ENCODE assay signal across 18 cellular contexts in the genomic region with DNA sequence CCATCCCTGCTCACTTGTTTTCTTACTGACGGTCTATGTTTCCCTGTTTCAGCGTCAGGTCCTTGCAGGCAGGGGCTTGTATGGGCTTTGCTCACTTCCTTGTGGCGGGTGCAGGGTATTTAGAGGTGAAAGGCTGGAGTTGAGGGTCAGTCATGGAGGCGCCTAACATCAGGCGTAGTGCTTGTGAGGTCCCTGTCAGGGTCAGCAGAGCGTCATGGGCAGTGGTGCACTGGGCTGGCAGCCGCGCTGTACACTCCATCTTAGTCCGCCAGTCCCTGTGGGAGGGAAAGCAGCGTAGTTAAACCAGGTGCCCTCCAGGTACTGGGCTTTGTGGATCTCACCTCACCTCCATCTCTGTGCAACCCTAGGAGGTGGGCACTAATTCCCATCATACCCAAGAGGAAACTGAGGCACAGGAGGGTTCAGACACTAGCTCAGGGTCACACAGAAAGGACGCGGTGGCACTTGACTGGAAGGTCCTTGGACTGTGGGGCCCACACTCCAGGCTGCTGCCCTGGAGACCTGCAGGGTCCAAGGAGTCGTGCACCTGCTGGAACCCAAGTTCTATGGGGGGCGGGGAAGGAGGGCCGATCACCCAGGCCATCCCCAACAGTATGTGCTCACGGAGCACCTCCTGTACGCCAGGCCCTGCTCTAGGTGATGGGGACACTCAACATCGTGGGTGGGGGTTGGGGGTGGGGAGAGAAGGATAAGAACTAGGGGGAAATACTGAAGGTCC. TPM values are rescaled to one million over a fixed set of nuclear protein-coding genes. Genes with fewer than 3 reads are reported as not detected.
DNase-seq lines count a peak whose midpoint lies in the region; ATAC-seq and TF ChIP-seq lines count a peak whose summit lies in the region.
"Had no signal": no experiment of that assay in that cellular context is flagged by ENCODE, and none has a peak within 500 bp of the region (broad histone marks: within the 10 kb centered on the region; RNA-seq: fewer than 3 reads in every experiment).

No MANE protein-coding gene starts in this region.

- H3K9me3 ChIP-seq in mucosa of rectum (ENCODE audit: control insufficient read depth in 2 of 2, low read length in 2 of 2) (no peaks in the 10 kb centered on the region), esophagus muscularis mucosa (no peaks in the 10 kb centered on the region)
- H3K9me3 ChIP-seq: SJCRH30, suprapubic skin had no signal

- H3K27ac Mint-ChIP-seq in natural killer cell = peak overlapping the region; percentile 41 to 93
- H3K27ac Mint-ChIP-seq in natural killer cell treated with Interleukin-12 subunit alpha and Interleukin-12 subunit beta and Interleukin-15 and Interleukin-18, amount 100 ng/mL, for 72 hours = no peak overlapping the region
- no peak overlapping the region for H3K27ac Mint-ChIP-seq in activated T-helper 2 cell treated with anti-CD3 and anti-CD28 coated beads, Interferon-gamma antibody, Interleukin-2, Interleukin-4, amounts not matched to agents 10 μg/mL and 5 μg/mL and 100 μg/mL, durations not matched to agents 14 hours and 24 hours and 36 hours

- no peak for DNase-seq in natural killer cell
- no peak for DNase-seq in natural killer cell treated with Interleukin-12 subunit alpha and Interleukin-12 subunit beta and Interleukin-15 and Interleukin-18, amount 100 ng/mL, for 72 hours (ENCODE audit: low spot score)
- no peak for DNase-seq in activated T-helper 2 cell treated with anti-CD3 and anti-CD28 coated beads, Interferon-gamma antibody, Interleukin-2, Interleukin-4, amounts not matched to agents 10 μg/mL and 5 μg/mL and 100 μg/mL, durations not matched to agents 14 hours and 24 hours and 36 hours (ENCODE audit: low spot score)
- no peak for DNase-seq in DMS53 treated with DMSO at 0.1 percent for 48 hours (lab: John Stamatoyannopoulos, UW; ENCODE audit: unreplicated experiment)
- no peak for DNase-seq in NCI-H2107 treated with DMSO at 0.1 percent for 48 hours (lab: John Stamatoyannopoulos, UW; ENCODE audit: unreplicated experiment)
- no peak for DNase-seq in NCI-H345 (lab: John Stamatoyannopoulos, UW)
- no peak for DNase-seq in esophagus muscularis mucosa (ENCODE audit: extremely low spot score)
- DNase-seq: AML-193, aorta, HFFc6, MM.1S, SJCRH30 had no signal

- H3K36me3 Mint-ChIP-seq in natural killer cell = no peaks in the 10 kb centered on the region
- H3K36me3 Mint-ChIP-seq in natural killer cell treated with Interleukin-12 subunit alpha and Interleukin-12 subunit beta and Interleukin-15 and Interleukin-18, amount 100 ng/mL, for 72 hours = peaks cover 6% of the 10 kb centered on the region
- peaks cover 69% of the 10 kb centered on the region for H3K36me3 Mint-ChIP-seq in activated T-helper 2 cell treated with anti-CD3 and anti-CD28 coated beads, Interferon-gamma antibody, Interleukin-2, Interleukin-4, amounts not matched to agents 10 μg/mL and 5 μg/mL and 100 μg/mL, durations not matched to agents 14 hours and 24 hours and 36 hours (ENCODE audit: low read depth)

- H3K4me1 ChIP-seq in mucosa of rectum (ENCODE audit: control insufficient read depth in 2 of 2, insufficient read depth in 2 of 2, low read length in 2 of 2) = peaks cover 44 to 61% of the 10 kb centered on the region in 2 donors
- H3K4me1 ChIP-seq in esophagus muscularis mucosa = peaks cover 55 to 80% (median 74%) of the 10 kb centered on the region in 4 donors
- H3K4me1 ChIP-seq: SJCRH30 had no signal

- H3K9ac ChIP-seq in mucosa of rectum (ENCODE audit: low read depth in 1 of 2, low read length in 2 of 2) = peak overlapping the region in 1 of 2 donors; percentile 66

- intact Hi-C loops in natural killer cell (cut with micrococcal nuclease) = no loop called here
- intact Hi-C loops in activated T-helper 2 cell treated with anti-CD3 and anti-CD28 coated beads, Interferon-gamma antibody, Interleukin-2, Interleukin-4, amounts not matched to agents 10 μg/mL and 5 μg/mL and 100 μg/mL, durations not matched to agents 14 hours and 24 hours and 36 hours (cut with micrococcal nuclease) = loop anchor here (5.0 kb wide), 2 partner anchors 42 to 327 kb away; partner anchors contain the start of genes SCGB2B2, ZNF302 and ZNF792
- intact Hi-C loops in esophagus muscularis mucosa (cut with DNase I) = no loop called here

- no peaks in the 10 kb centered on the region for H3K27me3 Mint-ChIP-seq in natural killer cell (ENCODE audit: low read depth in 2 of 2)
- no peaks in the 10 kb centered on the region for H3K27me3 Mint-ChIP-seq in natural killer cell treated with Interleukin-12 subunit alpha and Interleukin-12 subunit beta and Interleukin-15 and Interleukin-18, amount 100 ng/mL, for 72 hours
- H3K27me3 Mint-ChIP-seq in activated T-helper 2 cell treated with anti-CD3 and anti-CD28 coated beads, Interferon-gamma antibody, Interleukin-2, Interleukin-4, amounts not matched to agents 10 μg/mL and 5 μg/mL and 100 μg/mL, durations not matched to agents 14 hours and 24 hours and 36 hours (ENCODE audit: low read depth) = no peaks in the 10 kb centered on the region

- no peak for ATAC-seq in natural killer cell
- ATAC-seq in natural killer cell treated with Interleukin-12 subunit alpha and Interleukin-12 subunit beta and Interleukin-15 and Interleukin-18, amount 100 ng/mL, for 72 hours = no peak

- peaks cover 4 to 12% of the 10 kb centered on the region in 2 donors for H3K36me3 ChIP-seq in mucosa of rectum (ENCODE audit: control insufficient read depth in 2 of 2, insufficient read depth in 2 of 2, low read length in 2 of 2)
- peaks cover 0 to 50% (median 28%) of the 10 kb centered on the region in 4 donors for H3K36me3 ChIP-seq in esophagus muscularis mucosa

- peaks cover 32 to 53% of the 10 kb centered on the region in 2 donors for H3K4me1 Mint-ChIP-seq in natural killer cell
- peaks cover 35 to 41% of the 10 kb centered on the region in 2 donors for H3K4me1 Mint-ChIP-seq in natural killer cell treated with Interleukin-12 subunit alpha and Interleukin-12 subunit beta and Interleukin-15 and Interleukin-18, amount 100 ng/mL, for 72 hours (ENCODE audit: low read depth in 2 of 2)
- H3K4me1 Mint-ChIP-seq in activated T-helper 2 cell treated with anti-CD3 and anti-CD28 coated beads, Interferon-gamma antibody, Interleukin-2, Interleukin-4, amounts not matched to agents 10 μg/mL and 5 μg/mL and 100 μg/mL, durations not matched to agents 14 hours and 24 hours and 36 hours (ENCODE audit: low read depth) = peaks cover 35% of the 10 kb centered on the region

- H3K4me3 ChIP-seq in mucosa of rectum (ENCODE audit: low read length in 2 of 2) (peak overlapping the region in 1 of 2 donors; percentile 20), esophagus muscularis mucosa (no peak overlapping the region)
- H3K4me3 ChIP-seq: SJCRH30, smooth muscle cell, suprapubic skin had no signal

- H3K27ac ChIP-seq in mucosa of rectum (ENCODE audit: low read depth in 2 of 2, low read length in 2 of 2) (peak overlapping the region; percentile 32 to 84), esophagus muscularis mucosa (replicated peaks in 1 of 4) (peak overlapping the region in 2 of 4 donors; percentile 62 to 99)
- H3K27ac ChIP-seq: SJCRH30, suprapubic skin had no signal

- H3K9me3 Mint-ChIP-seq in natural killer cell = no peaks in the 10 kb centered on the region
- no peaks in the 10 kb centered on the region for H3K9me3 Mint-ChIP-seq in natural killer cell treated with Interleukin-12 subunit alpha and Interleukin-12 subunit beta and Interleukin-15 and Interleukin-18, amount 100 ng/mL, for 72 hours
- H3K9me3 Mint-ChIP-seq in activated T-helper 2 cell treated with anti-CD3 and anti-CD28 coated beads, Interferon-gamma antibody, Interleukin-2, Interleukin-4, amounts not matched to agents 10 μg/mL and 5 μg/mL and 100 μg/mL, durations not matched to agents 14 hours and 24 hours and 36 hours = no peaks in the 10 kb centered on the region
- H3K9me3 Mint-ChIP-seq: HFFc6 had no signal

- no peak overlapping the region for H3K4me3 Mint-ChIP-seq in natural killer cell
- no peak overlapping the region for H3K4me3 Mint-ChIP-seq in natural killer cell treated with Interleukin-12 subunit alpha and Interleukin-12 subunit beta and Interleukin-15 and Interleukin-18, amount 100 ng/mL, for 72 hours
- peak overlapping the region; percentile 39 for H3K4me3 Mint-ChIP-seq in activated T-helper 2 cell treated with anti-CD3 and anti-CD28 coated beads, Interferon-gamma antibody, Interleukin-2, Interleukin-4, amounts not matched to agents 10 μg/mL and 5 μg/mL and 100 μg/mL, durations not matched to agents 14 hours and 24 hours and 36 hours (ENCODE audit: low read depth)
- H3K4me3 Mint-ChIP-seq: HFFc6 had no signal

- no peaks in the 10 kb centered on the region for H3K27me3 ChIP-seq in mucosa of rectum (ENCODE audit: control insufficient read depth in 2 of 2, insufficient read depth in 2 of 2, low read length in 2 of 2)
- no peaks in the 10 kb centered on the region for H3K27me3 ChIP-seq in esophagus muscularis mucosa
- H3K27me3 ChIP-seq: SJCRH30, suprapubic skin had no signal

- TF ChIP-seq EP300 in esophagus muscularis mucosa (IDR thresholded peaks at IDR 0.05) = no peak

- TF ChIP-seq POLR2A in esophagus muscularis mucosa (IDR thresholded peaks at IDR 0.05; ENCODE audit: low read depth) = no peak

- 87% methylated on average over 12 of the region's 18 CpGs for WGBS in esophagus muscularis mucosa

- TF ChIP-seq CTCF in natural killer cell (IDR thresholded peaks at IDR 0.05) (no peak), esophagus muscularis mucosa (IDR thresholded peaks at IDR 0.05) (no peak)

RNA-seq across cellular contexts. Expression of gene GRAMD1A, which starts 4.6 kb away (rescaled TPM):
- 10 to 100 TPM; 57.6 to 80.3 (median 66.6) TPM for total RNA-seq in natural killer cell
- total RNA-seq in natural killer cell treated with Interleukin-12 subunit alpha and Interleukin-12 subunit beta and Interleukin-15 and Interleukin-18, amount 100 ng/mL, for 72 hours = 100 to 1,000 TPM in 1 of 2 donors, 10 to 100 TPM in 1; 57.8 to 106 TPM
- total RNA-seq in activated T-helper 2 cell treated with anti-CD3 and anti-CD28 coated beads, Interferon-gamma antibody, Interleukin-2, Interleukin-4, amounts not matched to agents 10 μg/mL and 5 μg/mL and 100 μg/mL, durations not matched to agents 14 hours and 24 hours and 36 hours = 260 TPM in 2 replicates
- total RNA-seq in esophagus muscularis mucosa = 10 to 100 TPM; 27.8 to 55.3 (median 52.1) TPM

RNA-seq across cellular contexts. Expression of gene SCN1B, which starts 25.6 kb away (rescaled TPM):
- total RNA-seq in natural killer cell (1 to 10 TPM in 2 of 3 donors, under 1 TPM in 1; 0.94 to 1.5 (median 1.1) TPM), esophagus muscularis mucosa (10 to 100 TPM in 3 of 4 donors, 1 to 10 TPM in 1; 8.3 to 15.7 (median 12.8) TPM)
- total RNA-seq in natural killer cell treated with Interleukin-12 subunit alpha and Interleukin-12 subunit beta and Interleukin-15 and Interleukin-18, amount 100 ng/mL, for 72 hours = under 1 TPM; 0.52 to 0.95 TPM
- total RNA-seq in activated T-helper 2 cell treated with anti-CD3 and anti-CD28 coated beads, Interferon-gamma antibody, Interleukin-2, Interleukin-4, amounts not matched to agents 10 μg/mL and 5 μg/mL and 100 μg/mL, durations not matched to agents 14 hours and 24 hours and 36 hours = 2.7 and 3.6 TPM in 2 replicates

RNA-seq across cellular contexts. Expression of gene HPN, which starts 36.8 kb away (rescaled TPM):
- not detected for total RNA-seq in natural killer cell
- under 1 TPM in 1 of 2 donors, not detected in 1; 0.31 TPM for total RNA-seq in natural killer cell treated with Interleukin-12 subunit alpha and Interleukin-12 subunit beta and Interleukin-15 and Interleukin-18, amount 100 ng/mL, for 72 hours
- total RNA-seq in activated T-helper 2 cell treated with anti-CD3 and anti-CD28 coated beads, Interferon-gamma antibody, Interleukin-2, Interleukin-4, amounts not matched to agents 10 μg/mL and 5 μg/mL and 100 μg/mL, durations not matched to agents 14 hours and 24 hours and 36 hours = 0.07 and 0.11 TPM in 2 replicates
- under 1 TPM in 3 of 4 donors, not detected in 1; 0.33 to 0.86 (median 0.58) TPM for total RNA-seq in esophagus muscularis mucosa
- total RNA-seq: Daoy, dermis microvascular lymphatic vessel endothelial cell, HFFc6, osteocyte, SJCRH30 had no signal

RNA-seq across cellular contexts. Expression of gene ZNF792, which starts 40.7 kb away (rescaled TPM):
- 10 to 100 TPM; 11.9 to 19.6 (median 16.2) TPM for total RNA-seq in natural killer cell
- 1 to 10 TPM; 7.7 to 8.2 TPM for total RNA-seq in natural killer cell treated with Interleukin-12 subunit alpha and Interleukin-12 subunit beta and Interleukin-15 and Interleukin-18, amount 100 ng/mL, for 72 hours
- total RNA-seq in activated T-helper 2 cell treated with anti-CD3 and anti-CD28 coated beads, Interferon-gamma antibody, Interleukin-2, Interleukin-4, amounts not matched to agents 10 μg/mL and 5 μg/mL and 100 μg/mL, durations not matched to agents 14 hours and 24 hours and 36 hours = 9.9 and 10.0 TPM in 2 replicates
- 1 to 10 TPM; 4.6 to 8.4 (median 6.4) TPM for total RNA-seq in esophagus muscularis mucosa

Comparison
In these comparisons a context has a peak if more than half of its experiments do, and no peak if none do; other contexts are left out.
1. H3K27ac Mint-ChIP-seq: peak in natural killer cell (2 of 2); none in natural killer cell treated with Interleukin-12 subunit alpha and Interleukin-12 subunit beta and Interleukin-15 and Interleukin-18, amount 100 ng/mL, for 72 hours (0 of 2) and activated T-helper 2 cell treated with anti-CD3 and anti-CD28 coated beads, Interferon-gamma antibody, Interleukin-2, Interleukin-4, amounts not matched to agents 10 μg/mL and 5 μg/mL and 100 μg/mL, durations not matched to agents 14 hours and 24 hours and 36 hours (single experiment).